ENCODE assay signal across 8 cellular contexts in genomic region chr19:55116232-55117062, GRCh38. TPM values are rescaled to one million over a fixed set of nuclear protein-coding genes. Genes with fewer than 3 reads are reported as not detected.
DNase-seq lines count a peak whose midpoint lies in the region; ATAC-seq and TF ChIP-seq lines count a peak whose summit lies in the region.

No MANE protein-coding gene starts in this region.

- peaks cover 12 to 14% of the 10 kb centered on the region in 2 donors for H3K36me3 Mint-ChIP-seq in stimulated activated naive B cell treated with anti-CD40 and anti-IgM and Interleukin-4, amounts not matched to agents 10 μg/mL and 1 μg/mL and 100 μg/mL, for 72 hours

- ATAC-seq in stimulated activated naive B cell treated with anti-CD40 and anti-IgM and Interleukin-4, amounts not matched to agents 10 μg/mL and 1 μg/mL and 100 μg/mL, for 72 hours (replicated peaks), result peak; percentile 44 to 45
- no peak for ATAC-seq in HG03457 (IDR thresholded peaks at IDR 0.05; ENCODE audit: unreplicated experiment)

- H3K27me3 ChIP-seq in mononuclear cell (ENCODE audit: insufficient read depth, low read length), result no peaks in the 10 kb centered on the region

- H3K9me3 Mint-ChIP-seq in stimulated activated naive B cell treated with anti-CD40 and anti-IgM and Interleukin-4, amounts not matched to agents 10 μg/mL and 1 μg/mL and 100 μg/mL, for 72 hours, result no peaks in the 10 kb centered on the region

- no peaks in the 10 kb centered on the region for H3K9me3 ChIP-seq in mononuclear cell (ENCODE audit: low read depth, low read length)

- no peak for TF ChIP-seq POLR2A in erythroblast (IDR thresholded peaks at IDR 0.05; ENCODE audit: low read length)

- peak overlapping the region; percentile 68 for H3K4me3 ChIP-seq in mononuclear cell (ENCODE audit: low read length)

- no peaks in the 10 kb centered on the region for H3K27me3 Mint-ChIP-seq in stimulated activated naive B cell treated with anti-CD40 and anti-IgM and Interleukin-4, amounts not matched to agents 10 μg/mL and 1 μg/mL and 100 μg/mL, for 72 hours

- peak overlapping the region; percentile 95 for H3K4me3 Mint-ChIP-seq in stimulated activated naive B cell treated with anti-CD40 and anti-IgM and Interleukin-4, amounts not matched to agents 10 μg/mL and 1 μg/mL and 100 μg/mL, for 72 hours

- peaks cover 30% of the 10 kb centered on the region for H3K4me1 ChIP-seq in mononuclear cell (ENCODE audit: insufficient read depth, low read length)

- peak overlapping the region; percentile 89 for H3K27ac Mint-ChIP-seq in stimulated activated naive B cell treated with anti-CD40 and anti-IgM and Interleukin-4, amounts not matched to agents 10 μg/mL and 1 μg/mL and 100 μg/mL, for 72 hours

- peak; percentile 27 for DNase-seq in NCI-H510A treated with DMSO at 0.1 percent for 48 hours (lab: John Stamatoyannopoulos, UW)
- DNase-seq in NCI-H510A (lab: John Stamatoyannopoulos, UW), result no peak
- DNase-seq in NCI-H226, result peak; percentile 83
- DNase-seq in activated T-cell treated with anti-CD3 and anti-CD28 coated beads for 24 hours (ENCODE audit: low read depth), result peak; percentile 38
- DNase-seq in erythroblast (lab: John Stamatoyannopoulos, UW), result peak; percentile 50 to 71
- peak; percentile 30 for DNase-seq in stimulated activated naive B cell treated with anti-CD40 and anti-IgM and Interleukin-4, amounts not matched to agents 10 μg/mL and 1 μg/mL and 100 μg/mL, for 72 hours

- H3K4me1 Mint-ChIP-seq in stimulated activated naive B cell treated with anti-CD40 and anti-IgM and Interleukin-4, amounts not matched to agents 10 μg/mL and 1 μg/mL and 100 μg/mL, for 72 hours, result peaks cover 27 to 48% of the 10 kb centered on the region in 2 donors

RNA-seq across cellular contexts. Expression of gene PPP1R12C, which starts 1.0 kb away (rescaled TPM):
- 45.8 TPM for total RNA-seq in mononuclear cell

RNA-seq across cellular contexts. Expression of gene TNNT1, which starts 32.6 kb away (rescaled TPM):
- total RNA-seq in mononuclear cell, result 9.7 TPM

RNA-seq across cellular contexts. Expression of gene EPS8L1, which starts 40.8 kb away (rescaled TPM):
- 0.84 TPM for total RNA-seq in mononuclear cell

RNA-seq across cellular contexts. Expression of gene TNNI3, which starts 41.1 kb away (rescaled TPM):
- total RNA-seq in mononuclear cell, result not detected

RNA-seq across cellular contexts. Expression of gene DNAAF3, which starts 50.0 kb away (rescaled TPM):
- total RNA-seq in mononuclear cell, result 0.52 TPM
